In the genomic region with DNA sequence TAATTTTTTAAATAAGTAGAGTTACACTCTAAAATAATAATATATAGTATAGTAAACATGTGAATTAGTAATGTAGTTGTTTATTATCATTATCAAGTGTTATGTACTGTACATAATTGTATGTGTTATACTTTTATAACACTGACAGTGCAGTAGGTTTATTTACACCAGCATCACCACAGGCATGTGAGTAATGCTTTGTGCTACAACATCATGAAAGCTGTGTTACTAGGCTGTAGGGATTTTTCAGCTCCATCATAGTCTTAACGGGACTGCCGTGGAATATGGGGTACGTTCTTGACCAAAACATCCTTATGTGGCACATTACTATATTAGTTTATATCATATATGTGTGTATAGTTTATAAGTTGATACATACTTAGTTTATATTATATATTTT, we compare ENCODE assay signal across 20 cellular contexts. TPM values are rescaled to one million over a fixed set of nuclear protein-coding genes. Genes with fewer than 3 reads are reported as not detected.
"Had no signal": no experiment of that assay in that cellular context is flagged by ENCODE, and none has a peak within 500 bp of the region (broad histone marks: within the 10 kb centered on the region; RNA-seq: fewer than 3 reads in every experiment).

No MANE protein-coding gene starts in this region.

- H3K36me3 ChIP-seq: MG63 had no signal

- H3K27ac ChIP-seq: HL-60 had no signal

- H3K27me3 ChIP-seq: MG63 had no signal

- H3K4me3 ChIP-seq: MG63 had no signal

- DNase-seq: Karpas-422, KG1, MG63, NCI-H1092, NCI-H1105 treated with DMSO at 0.1 percent for 48 hours, NCI-H1417 treated with DMSO at 0.1 percent for 48 hours, NCI-H146, NCI-H1694 treated with DMSO at 0.1 percent for 48 hours, NCI-H1930, NCI-H2081, NCI-H2107, NCI-H2227 treated with DMSO at 0.1 percent for 48 hours, NCI-H446, NCI-H510A, NCI-H524 treated with DMSO at 0.1 percent for 48 hours, NCI-H69, NCI-H774, Right ventricle myocardium superior, RPMI8226 had no signal

- H3K9me3 ChIP-seq: MG63 had no signal

RNA-seq across cellular contexts. Expression of gene GPX2, which starts 52.7 kb away (rescaled TPM):
- total RNA-seq: Right ventricle myocardium superior had no signal
